9 cellular contexts compared by ENCODE assay signal in the genomic region with DNA sequence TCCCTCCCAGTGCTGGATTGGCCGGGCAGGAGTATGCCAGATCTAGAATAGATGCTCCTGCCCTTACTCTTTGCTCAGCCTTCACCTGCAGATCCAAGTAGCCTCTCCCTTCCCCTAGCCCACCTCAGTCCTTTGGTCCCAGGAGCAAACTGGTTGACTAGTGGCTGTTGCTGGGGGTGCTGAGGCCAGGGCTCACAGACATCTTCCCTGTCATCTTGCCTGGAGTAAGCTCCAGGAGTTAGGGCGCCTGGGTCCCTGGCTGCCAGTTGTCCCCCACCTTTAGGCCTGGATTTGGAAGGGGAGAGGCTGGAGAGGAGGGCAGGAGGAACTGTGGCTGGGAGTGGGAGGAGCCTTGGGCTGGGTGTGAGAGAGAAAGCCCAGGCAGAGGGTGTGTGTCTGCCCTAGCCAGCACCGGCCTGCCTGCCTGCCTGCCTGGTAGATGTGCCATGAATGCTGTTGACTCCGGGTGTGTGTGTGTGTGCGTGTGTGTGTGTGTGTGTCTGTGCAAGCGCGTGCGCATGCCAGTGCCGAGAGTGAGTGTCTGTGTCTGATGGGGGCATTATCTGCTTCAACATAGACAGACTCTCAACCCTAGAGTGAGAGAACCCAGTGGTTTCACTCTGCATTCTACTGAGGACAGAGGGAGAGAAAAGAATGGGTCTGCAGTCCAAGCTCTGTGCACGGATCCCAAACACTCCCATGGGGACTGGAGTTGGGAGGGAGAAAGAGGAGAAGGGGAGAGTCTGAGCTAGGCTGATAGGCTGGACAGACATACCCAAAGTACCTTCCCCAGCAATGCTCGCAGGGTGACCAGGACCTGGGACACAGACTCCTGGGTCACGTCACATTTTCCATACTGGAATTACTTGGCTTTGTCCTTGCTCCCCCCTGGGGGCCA. TPM values are rescaled to one million over a fixed set of nuclear protein-coding genes. Genes with fewer than 3 reads are reported as not detected.
A peak's percentile ranks its signal among the peaks of the same experiment; 100 is the strongest.
DNase-seq lines count a peak whose midpoint lies in the region; ATAC-seq, FAIRE-seq and TF ChIP-seq lines count a peak whose summit lies in the region.
"Had no signal": no experiment of that assay in that cellular context is flagged by ENCODE, and none has a peak within 500 bp of the region (broad histone marks: within the 10 kb centered on the region; RNA-seq: fewer than 3 reads in every experiment).

No MANE protein-coding gene starts in this region.

- TF ChIP-seq CTCF in GM12878 (IDR thresholded peaks at IDR 0.05 in 2 of 3, conservative IDR thresholded peaks at IDR 0.05 in 1 of 3; ENCODE audit: control insufficient read depth in 2 of 3, extremely low read depth in 1 of 3, insufficient read depth in 1 of 3, low read depth in 3 of 3, low read length in 3 of 3) = no peak; a peak in 1 of 6 replicates

- FAIRE-seq in GM12878 (lab: Jason Lieb, UNC) = peak; percentile 38

- no peaks in the 10 kb centered on the region for H3K79me2 ChIP-seq in GM12878 (ENCODE audit: control insufficient read depth, insufficient read depth, low read length)

- no peaks in the 10 kb centered on the region for H4K20me1 ChIP-seq in GM12878 (ENCODE audit: control insufficient read depth, insufficient read depth)

- intact Hi-C loops in GM12878 (cut with micrococcal nuclease; ENCODE audit: unreplicated experiment) = no loop called here

- H3K4me2 ChIP-seq in GM12878 (ENCODE audit: control insufficient read depth, insufficient read depth) = peak overlapping the region; percentile 85

- H3K9me3 ChIP-seq in NT2/D1 (ENCODE audit: insufficient read depth, low read length) (no peaks in the 10 kb centered on the region), GM12878 (replicated peaks; ENCODE audit: control insufficient read depth, insufficient read depth, low read length) (no peaks in the 10 kb centered on the region)

- peak overlapping the region; percentile 37 for H3K9ac ChIP-seq in NT2/D1 (ENCODE audit: insufficient read length, low read depth)
- no peak overlapping the region for H3K9ac ChIP-seq in GM12878 (ENCODE audit: control insufficient read depth, insufficient read depth, low read length)

- no peak for TF ChIP-seq EP300 in GM12878 (IDR thresholded peaks at IDR 0.05; ENCODE audit: borderline replicate concordance in 1 of 2, control insufficient read depth in 1 of 2, low read depth in 2 of 2, low read length in 2 of 2)

- H3K4me3 ChIP-seq in NT2/D1 (ENCODE audit: insufficient read length, low read depth) (peak overlapping the region; percentile 42), GM12878 (0 out of 2 replicates have a peak overlapping the region, but pooled peaks have one; percentile 17)

- SMC1A ChIA-PET in GM12878 (lab: Charles Lee; ENCODE audit: uncharacterized antibody, unreplicated experiment) = interaction anchor here (0.7 to 1.2 kb wide), 2 partner anchors 8 to 16 kb away, joined by 3 to 4 read pairs; no protein-coding TSS in a partner anchor

- H3K27ac ChIP-seq in GM12878 (ENCODE audit: control insufficient read depth, insufficient read depth) = no peak overlapping the region

- POLR2A ChIA-PET in GM12878 (lab: Charles Lee) = interaction anchor here (1.4 kb wide), 1 partner anchor 24 kb away, joined by 4 read pairs; no protein-coding TSS in a partner anchor

- peak; percentile 22 to 33 for ATAC-seq in activated CD4-positive, CD25-positive, alpha-beta regulatory T cell treated with anti-CD3 and anti-CD28 coated beads, Interleukin-2, amount 50 U/mL, for 24 hours
- ATAC-seq in GM12878 = peak; percentile 71
- no peak for ATAC-seq in GM21423 (IDR thresholded peaks at IDR 0.05; ENCODE audit: unreplicated experiment)
- no peak for ATAC-seq in GM18873 (IDR thresholded peaks at IDR 0.05; ENCODE audit: low FRiP score, unreplicated experiment)

- no TSS peak for BruUV-seq in GM12878 (replicated peaks; lab: Mats Ljungman, UMichigan)

- H3K4me1 ChIP-seq in NT2/D1 (ENCODE audit: insufficient read depth, insufficient read length) (peaks cover 36% of the 10 kb centered on the region), GM12878 (ENCODE audit: control insufficient read depth, insufficient read depth, low read length) (peaks cover 22% of the 10 kb centered on the region)

- H3K27me3 ChIP-seq in NT2/D1 (ENCODE audit: insufficient read depth, insufficient read length) (no peaks in the 10 kb centered on the region), GM12878 (replicated peaks in 1 of 2; ENCODE audit: control insufficient read depth in 2 of 2, insufficient read depth in 2 of 2, low read length in 1 of 2) (peaks cover 0 to 6% of the 10 kb centered on the region in 2 experiments; a peak in 2 of 4 replicates)

- no peak for TF ChIP-seq RAD21 in GM12878 (IDR thresholded peaks at IDR 0.05; ENCODE audit: insufficient read depth, low read depth, low read length)

- in situ Hi-C loops in GM12878 (cut with MboI) = no loop called here

- peak overlapping the region; percentile 53 for H2AFZ ChIP-seq in GM12878 (ENCODE audit: control insufficient read depth, low read depth, low read length)

- H3K36me3 ChIP-seq in NT2/D1 (ENCODE audit: insufficient read depth, insufficient read length, low read length) (no peaks in the 10 kb centered on the region), GM12878 (ENCODE audit: control insufficient read depth in 2 of 2, insufficient read depth in 2 of 2, low read length in 1 of 2) (no peaks in the 10 kb centered on the region)

- CTCF ChIA-PET in GM12878 (lab: Yijun Ruan, JAX) = interaction anchor here (0.5 to 1.2 kb wide), 5 partner anchors 17 to 73 kb away, joined by 3 to 6 read pairs (median 5); no protein-coding TSS in a partner anchor

- 27% methylated on average over 12 of the region's 12 CpGs for WGBS in GM12878 (ENCODE audit: insufficient coverage, insufficient replicate concordance, low lambda C conversion rate, missing lambda C conversion rate)

- RAD21 ChIA-PET in GM12878 (lab: Charles Lee; ENCODE audit: unreplicated experiment) = interaction anchor here (0.6 to 0.9 kb wide), 2 partner anchors 15 to 34 kb away, joined by 3 read pairs; no protein-coding TSS in a partner anchor

- TF ChIP-seq POLR2A in GM12878 (IDR thresholded peaks at IDR 0.05; ENCODE audit: low read depth, low read length) = no peak

- no peak for DNase-seq in activated CD4-positive, CD25-positive, alpha-beta regulatory T cell (lab: John Stamatoyannopoulos, UW)
- DNase-seq in NT2/D1 (ENCODE audit: low read depth, low spot score) = no peak
- no peak for DNase-seq in GM12878 (ENCODE audit: low read depth, low spot score)
- peak; percentile 63 for DNase-seq in iPS-NIHi7 (ENCODE audit: extremely low spot score)
- DNase-seq in stimulated activated naive CD4-positive, alpha-beta T cell (lab: John Stamatoyannopoulos, UW) = peak in 4 of 6 experiments; percentile 18 to 50 (median 29)

RNA-seq across cellular contexts. Expression of a gene that starts 0.9 kb away (rescaled TPM):
- total RNA-seq in GM12878 (2013; cell fraction: nucleolus; rRNA removed) = 12.2 and 13.4 TPM in 2 replicates
- total RNA-seq in GM12878 (2014; rRNA removed) = 3.4 and 4.0 TPM in 2 replicates
- 3.0 and 3.9 TPM in 2 replicates for total RNA-seq in GM12878 (2014; rRNA removed; fragmentation: Illumina TruSeq; extraction: Trizol)
- total RNA-seq in GM12878 (2021) = 7.3 and 8.7 TPM in 2 replicates
- polyA plus RNA-seq in GM12878 (2011; ENCODE audit: low read depth) = 0.72 TPM
- 4.5 and 8.1 TPM in 2 replicates for polyA plus RNA-seq in GM12878 (2011; rRNA removed)
- 9.2 and 13.2 TPM in 2 replicates for polyA plus RNA-seq in GM12878 (2011; cell fraction: cytosol; rRNA removed)
- polyA plus RNA-seq in GM12878 (2011; cell fraction: nucleus; rRNA removed) = 34.2 and 38.3 TPM in 2 replicates
- 2.5 and 2.9 TPM in 2 replicates for polyA plus RNA-seq in GM12878 (2012)
- 2.6 and 4.2 TPM in 2 replicates for polyA plus RNA-seq in GM12878 (2014; fragmentation: Illumina TruSeq; extraction: Trizol)
- under 1 TPM; 0.27 to 0.60 TPM for polyA plus RNA-seq in GM12878 (2014; fragmentation: Nextera tagmentation; extraction: Ambion mirVana)
- polyA plus RNA-seq in GM12878 (2014; rRNA removed) = 7.2 and 8.0 TPM in 2 replicates
- polyA plus RNA-seq in GM12878 (2016; fragmentation: Nextera tagmentation; extraction: Ambion mirVana) = 1 to 10 TPM; 3.8 to 6.0 TPM
- 12.3 and 13.9 TPM in 2 replicates for polyA minus RNA-seq in GM12878 (2011; rRNA and poly(A)+ RNA removed)
- polyA minus RNA-seq in GM12878 (2011; cell fraction: cytosol; rRNA and poly(A)+ RNA removed) = 7.5 and 8.3 TPM in 2 replicates
- polyA minus RNA-seq in GM12878 (2011; cell fraction: nucleus; rRNA and poly(A)+ RNA removed) = 9.1 and 18.5 TPM in 2 replicates

RNA-seq across cellular contexts. Expression of a gene that starts 25.8 kb away (rescaled TPM):
- total RNA-seq in GM12878 (2013; cell fraction: nucleolus; rRNA removed) = 215 and 221 TPM in 2 replicates
- total RNA-seq in GM12878 (2014; rRNA removed) (366 and 425 TPM in 2 replicates), GM12878 (2014; rRNA removed; fragmentation: Illumina TruSeq; extraction: Trizol) (158 and 166 TPM in 2 replicates), GM12878 (2021) (459 and 487 TPM in 2 replicates)
- polyA plus RNA-seq in GM12878 (2011; ENCODE audit: low read depth) = 81.6 TPM
- polyA plus RNA-seq in GM12878 (2011; rRNA removed) (130 and 234 TPM in 2 replicates), GM12878 (2014; fragmentation: Illumina TruSeq; extraction: Trizol) (95.4 and 174 TPM in 2 replicates), GM12878 (2014; fragmentation: Nextera tagmentation; extraction: Ambion mirVana) (10 to 100 TPM; 54.5 to 99.5 TPM), GM12878 (2014; rRNA removed) (282 and 333 TPM in 2 replicates), GM12878 (2016; fragmentation: Nextera tagmentation; extraction: Ambion mirVana) (100 to 1,000 TPM; 269 to 332 TPM)
- polyA plus RNA-seq in GM12878 (2011; cell fraction: cytosol; rRNA removed) = 334 and 445 TPM in 2 replicates
- polyA plus RNA-seq in GM12878 (2011; cell fraction: nucleus; rRNA removed) = 940 and 958 TPM in 2 replicates
- 135 and 178 TPM in 2 replicates for polyA plus RNA-seq in GM12878 (2012)
- 281 and 434 TPM in 2 replicates for polyA minus RNA-seq in GM12878 (2011; rRNA and poly(A)+ RNA removed)
- 164 and 179 TPM in 2 replicates for polyA minus RNA-seq in GM12878 (2011; cell fraction: cytosol; rRNA and poly(A)+ RNA removed)
- 164 and 235 TPM in 2 replicates for polyA minus RNA-seq in GM12878 (2011; cell fraction: nucleus; rRNA and poly(A)+ RNA removed)
- total RNA-seq: glomerular endothelial cell had no signal

RNA-seq across cellular contexts. Expression of a gene that starts 35.2 kb away (rescaled TPM):
- 49.7 and 52.5 TPM in 2 replicates for total RNA-seq in GM12878 (2013; cell fraction: nucleolus; rRNA removed)
- total RNA-seq in GM12878 (2014; rRNA removed) (28.4 and 28.5 TPM in 2 replicates), GM12878 (2014; rRNA removed; fragmentation: Illumina TruSeq; extraction: Trizol) (17.9 and 20.1 TPM in 2 replicates), GM12878 (2021) (54.4 and 61.9 TPM in 2 replicates)
- 7.2 TPM for polyA plus RNA-seq in GM12878 (2011; ENCODE audit: low read depth)
- polyA plus RNA-seq in GM12878 (2011; rRNA removed) (14.4 and 19.3 TPM in 2 replicates), GM12878 (2014; fragmentation: Illumina TruSeq; extraction: Trizol) (19.0 and 28.6 TPM in 2 replicates), GM12878 (2014; fragmentation: Nextera tagmentation; extraction: Ambion mirVana) (1 to 10 TPM; 2.1 to 2.2 TPM), GM12878 (2014; rRNA removed) (30.8 and 31.4 TPM in 2 replicates), GM12878 (2016; fragmentation: Nextera tagmentation; extraction: Ambion mirVana) (10 to 100 TPM; 21.1 to 21.2 TPM)
- 23.7 and 26.8 TPM in 2 replicates for polyA plus RNA-seq in GM12878 (2011; cell fraction: cytosol; rRNA removed)
- 110 and 113 TPM in 2 replicates for polyA plus RNA-seq in GM12878 (2011; cell fraction: nucleus; rRNA removed)
- 13.9 and 14.4 TPM in 2 replicates for polyA plus RNA-seq in GM12878 (2012)
- polyA minus RNA-seq in GM12878 (2011; rRNA and poly(A)+ RNA removed) = 36.4 and 41.1 TPM in 2 replicates
- polyA minus RNA-seq in GM12878 (2011; cell fraction: cytosol; rRNA and poly(A)+ RNA removed) = 8.6 and 10.9 TPM in 2 replicates
- 33.7 and 47.5 TPM in 2 replicates for polyA minus RNA-seq in GM12878 (2011; cell fraction: nucleus; rRNA and poly(A)+ RNA removed)

RNA-seq across cellular contexts. Expression of a gene that starts 52.2 kb away (rescaled TPM):
- 35.3 and 40.5 TPM in 2 replicates for total RNA-seq in GM12878 (2013; cell fraction: nucleolus; rRNA removed)
- total RNA-seq in GM12878 (2014; rRNA removed) (7.0 and 12.5 TPM in 2 replicates), GM12878 (2014; rRNA removed; fragmentation: Illumina TruSeq; extraction: Trizol) (5.4 and 6.7 TPM in 2 replicates), GM12878 (2021) (6.1 and 9.3 TPM in 2 replicates)
- polyA plus RNA-seq in GM12878 (2011; ENCODE audit: low read depth) = 9.2 TPM
- polyA plus RNA-seq in GM12878 (2011; rRNA removed) (14.4 and 19.1 TPM in 2 replicates), GM12878 (2014; fragmentation: Illumina TruSeq; extraction: Trizol) (12.3 and 12.7 TPM in 2 replicates), GM12878 (2014; fragmentation: Nextera tagmentation; extraction: Ambion mirVana) (1 to 10 TPM; 1.2 to 2.0 TPM), GM12878 (2014; rRNA removed) (20.0 and 20.4 TPM in 2 replicates), GM12878 (2016; fragmentation: Nextera tagmentation; extraction: Ambion mirVana) (1 to 10 TPM; 1.1 to 2.4 TPM)
- polyA plus RNA-seq in GM12878 (2011; cell fraction: cytosol; rRNA removed) = 14.6 and 22.7 TPM in 2 replicates
- polyA plus RNA-seq in GM12878 (2011; cell fraction: nucleus; rRNA removed) = 73.6 and 82.3 TPM in 2 replicates
- 13.3 and 15.1 TPM in 2 replicates for polyA plus RNA-seq in GM12878 (2012)
- 13.1 and 15.2 TPM in 2 replicates for polyA minus RNA-seq in GM12878 (2011; rRNA and poly(A)+ RNA removed)
- polyA minus RNA-seq in GM12878 (2011; cell fraction: cytosol; rRNA and poly(A)+ RNA removed) = 4.9 and 6.8 TPM in 2 replicates
- 11.6 and 18.4 TPM in 2 replicates for polyA minus RNA-seq in GM12878 (2011; cell fraction: nucleus; rRNA and poly(A)+ RNA removed)

RNA-seq across cellular contexts. Expression of a gene that starts 52.4 kb away (rescaled TPM):
- total RNA-seq in GM12878 (2013; cell fraction: nucleolus; rRNA removed) = 112 and 115 TPM in 2 replicates
- total RNA-seq in GM12878 (2014; rRNA removed) = 11.6 and 12.6 TPM in 2 replicates
- total RNA-seq in GM12878 (2014; rRNA removed; fragmentation: Illumina TruSeq; extraction: Trizol) = 9.9 and 11.8 TPM in 2 replicates
- total RNA-seq in GM12878 (2021) = 29.0 and 33.6 TPM in 2 replicates
- 10.5 TPM for polyA plus RNA-seq in GM12878 (2011; ENCODE audit: low read depth)
- 29.5 and 30.9 TPM in 2 replicates for polyA plus RNA-seq in GM12878 (2011; rRNA removed)
- 17.7 and 18.8 TPM in 2 replicates for polyA plus RNA-seq in GM12878 (2011; cell fraction: cytosol; rRNA removed)
- polyA plus RNA-seq in GM12878 (2011; cell fraction: nucleus; rRNA removed) = 63.5 and 111 TPM in 2 replicates
- polyA plus RNA-seq in GM12878 (2012) = 14.3 and 14.7 TPM in 2 replicates
- polyA plus RNA-seq in GM12878 (2014; fragmentation: Illumina TruSeq; extraction: Trizol) = 14.2 and 21.6 TPM in 2 replicates
- 1 to 10 TPM; 1.4 to 1.8 TPM for polyA plus RNA-seq in GM12878 (2014; fragmentation: Nextera tagmentation; extraction: Ambion mirVana)
- 12.9 and 19.1 TPM in 2 replicates for polyA plus RNA-seq in GM12878 (2014; rRNA removed)
- polyA plus RNA-seq in GM12878 (2016; fragmentation: Nextera tagmentation; extraction: Ambion mirVana) = 1 to 10 TPM; 4.1 to 5.6 TPM
- 29.5 and 32.2 TPM in 2 replicates for polyA minus RNA-seq in GM12878 (2011; rRNA and poly(A)+ RNA removed)
- 7.1 and 7.5 TPM in 2 replicates for polyA minus RNA-seq in GM12878 (2011; cell fraction: cytosol; rRNA and poly(A)+ RNA removed)
- polyA minus RNA-seq in GM12878 (2011; cell fraction: nucleus; rRNA and poly(A)+ RNA removed) = 57.9 and 58.6 TPM in 2 replicates

Comparison
In these comparisons a context has a peak if more than half of its experiments do, and no peak if none do; other contexts are left out.
1. ATAC-seq: peak in activated CD4-positive, CD25-positive, alpha-beta regulatory T cell treated with anti-CD3 and anti-CD28 coated beads, Interleukin-2, amount 50 U/mL, for 24 hours (2 of 2) and GM12878 (single experiment); none in GM21423 (single experiment) and GM18873 (single experiment).
2. DNase-seq: peak in iPS-NIHi7 (single experiment) and stimulated activated naive CD4-positive, alpha-beta T cell (4 of 6); none in activated CD4-positive, CD25-positive, alpha-beta regulatory T cell (0 of 4), NT2/D1 (single experiment) and GM12878 (single experiment).